8 cellular contexts compared by ENCODE assay signal in the genomic region with DNA sequence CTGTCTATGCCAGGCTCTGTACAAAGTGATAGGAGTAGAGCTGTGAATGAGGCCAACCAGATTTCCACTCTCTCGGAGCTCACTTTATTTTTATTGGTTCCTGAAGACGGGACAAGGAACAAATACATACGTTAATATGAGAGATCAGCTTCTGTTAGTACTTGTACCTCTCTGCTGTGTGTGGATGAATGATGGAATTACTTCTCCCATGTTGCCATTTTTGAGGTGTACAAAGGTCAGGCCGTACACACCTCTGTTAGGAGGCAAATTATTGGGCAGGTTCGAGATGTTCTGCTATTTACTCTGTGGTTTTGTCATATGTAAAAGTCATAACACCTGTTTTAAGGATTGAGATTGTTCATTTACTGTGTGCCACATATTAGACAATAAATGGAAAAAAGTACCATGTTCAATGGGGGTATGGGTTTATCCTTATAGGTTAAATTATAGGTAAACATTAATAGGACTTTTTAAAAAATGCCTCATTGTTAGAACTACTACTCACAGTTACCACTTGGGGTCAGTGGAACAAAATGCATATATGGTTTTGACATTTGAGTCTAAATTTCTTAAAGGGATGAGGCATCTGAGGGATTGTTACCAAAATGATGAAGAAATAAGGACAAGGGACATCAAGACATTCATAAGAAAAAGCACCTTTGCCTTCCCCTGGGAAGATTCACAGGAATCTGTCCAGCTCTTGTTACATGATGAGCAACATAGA. TPM values are rescaled to one million over a fixed set of nuclear protein-coding genes. Genes with fewer than 3 reads are reported as not detected.
DNase-seq lines count a peak whose midpoint lies in the region; ATAC-seq and TF ChIP-seq lines count a peak whose summit lies in the region.

No MANE protein-coding gene starts in this region.

- no peak for TF ChIP-seq EP300 in upper lobe of left lung (IDR thresholded peaks at IDR 0.05)

- 78 to 80% methylated on average over 5 of the region's 5 CpGs for WGBS in heart right ventricle, 2 donors
- WGBS in upper lobe of left lung, 2 donors, result 83 to 90% methylated on average over 5 of the region's 5 CpGs

- peaks cover 3% of the 10 kb centered on the region for H3K9me3 Mint-ChIP-seq in glutamatergic neuron (ENCODE audit: unreplicated experiment)

- H3K27me3 Mint-ChIP-seq in glutamatergic neuron (ENCODE audit: unreplicated experiment), result peaks cover 6% of the 10 kb centered on the region

- H3K4me1 ChIP-seq in heart right ventricle (peaks cover 0 to 40% (median 9%) of the 10 kb centered on the region in 9 donors), RWPE2 (ENCODE audit: insufficient read depth, poor library complexity, severe bottlenecking) (peaks cover 13% of the 10 kb centered on the region), upper lobe of left lung (peaks cover 0 to 28% (median 13%) of the 10 kb centered on the region in 4 donors)

- ATAC-seq in heart right ventricle, result no peak
- ATAC-seq in Right ventricle myocardium superior (ENCODE audit: poor library complexity), result no peak
- ATAC-seq in RWPE2 (ENCODE audit: low read depth), result no peak
- no peak for ATAC-seq in upper lobe of left lung (ENCODE audit: low FRiP score in 2 of 2)
- ATAC-seq in GM21367 (IDR thresholded peaks at IDR 0.05; ENCODE audit: unreplicated experiment), result no peak
- ATAC-seq in HG03432 (IDR thresholded peaks at IDR 0.05; ENCODE audit: unreplicated experiment), result no peak

- no peaks in the 10 kb centered on the region for H3K36me3 ChIP-seq in heart right ventricle
- H3K36me3 ChIP-seq in RWPE2 (ENCODE audit: low read depth), result no peaks in the 10 kb centered on the region
- no peaks in the 10 kb centered on the region for H3K36me3 ChIP-seq in upper lobe of left lung

- H3K4me3 Mint-ChIP-seq in glutamatergic neuron (ENCODE audit: unreplicated experiment), result no peak overlapping the region

- DNase-seq in heart right ventricle, result no peak
- no peak for DNase-seq in Right ventricle myocardium superior
- DNase-seq in RWPE2 (ENCODE audit: low spot score), result no peak
- DNase-seq in glutamatergic neuron, result no peak
- DNase-seq in upper lobe of left lung, result no peak
- no peak for DNase-seq in superior temporal gyrus (ENCODE audit: extremely low spot score)

- H3K27me3 ChIP-seq in heart right ventricle (no peaks in the 10 kb centered on the region), RWPE2 (ENCODE audit: insufficient read depth, poor library complexity, severe bottlenecking) (no peaks in the 10 kb centered on the region), upper lobe of left lung (no peaks in the 10 kb centered on the region)

- no peak for TF ChIP-seq POLR2A in upper lobe of left lung (IDR thresholded peaks at IDR 0.05)

- intact Hi-C loops in heart right ventricle (cut with DNase I) (no loop called here), Right ventricle myocardium superior (cut with DNase I) (loop anchor here (10.0 kb wide), 1 partner anchor 58 kb away; no protein-coding TSS in a partner anchor)

- H3K9me3 ChIP-seq in heart right ventricle (no peaks in the 10 kb centered on the region), RWPE2 (ENCODE audit: severe bottlenecking) (no peaks in the 10 kb centered on the region), upper lobe of left lung (no peaks in the 10 kb centered on the region)

- peak overlapping the region in 9 of 10 donors; percentile 82 to 97 (median 94) for H3K27ac ChIP-seq in heart right ventricle
- no peak overlapping the region for H3K27ac ChIP-seq in RWPE2 (ENCODE audit: poor library complexity, severe bottlenecking)
- peak overlapping the region; percentile 93 to 98 (median 96) for H3K27ac ChIP-seq in upper lobe of left lung

- TF ChIP-seq CTCF in heart right ventricle (IDR thresholded peaks at IDR 0.05) (peak in 3 of 9 donors; percentile 4 to 27 (median 12)), RWPE2 (IDR thresholded peaks at IDR 0.05; ENCODE audit: poor library complexity, severe bottlenecking) (peak; percentile 25), glutamatergic neuron (IDR thresholded peaks at IDR 0.05; ENCODE audit: partially characterized antibody, unreplicated experiment) (no peak), upper lobe of left lung (IDR thresholded peaks at IDR 0.05) (peak in 1 of 6 experiments; percentile 14)

- H3K27ac Mint-ChIP-seq in glutamatergic neuron (ENCODE audit: unreplicated experiment), result peak overlapping the region; percentile 39

- peak overlapping the region in 6 of 10 donors; percentile 79 to 93 (median 82) for H3K4me3 ChIP-seq in heart right ventricle
- H3K4me3 ChIP-seq in RWPE2 (ENCODE audit: severe bottlenecking), result peak overlapping the region; percentile 93
- H3K4me3 ChIP-seq in upper lobe of left lung, result peak overlapping the region in 2 of 4 donors; percentile 66 to 84

- H3K36me3 Mint-ChIP-seq in glutamatergic neuron (ENCODE audit: unreplicated experiment), result no peaks in the 10 kb centered on the region

- peaks cover 3% of the 10 kb centered on the region for H3K4me1 Mint-ChIP-seq in glutamatergic neuron (ENCODE audit: low read depth, unreplicated experiment)

RNA-seq across cellular contexts. Expression of gene WBP11, which starts 26.9 kb away (rescaled TPM):
- total RNA-seq in heart right ventricle, result 10 to 100 TPM; 47.6 to 62.3 (median 56.0) TPM
- polyA plus RNA-seq in heart right ventricle, result 10 to 100 TPM; 11.9 to 27.6 TPM
- total RNA-seq in Right ventricle myocardium superior, result 45.7 TPM
- 54.6 TPM for total RNA-seq in glutamatergic neuron (ENCODE audit: unreplicated experiment)
- total RNA-seq in upper lobe of left lung, result 10 to 100 TPM; 18.2 to 45.0 (median 25.3) TPM

RNA-seq across cellular contexts. Expression of gene C12orf60, which starts 27.1 kb away (rescaled TPM):
- total RNA-seq in heart right ventricle, result 1 to 10 TPM; 1.2 to 5.8 (median 3.7) TPM
- polyA plus RNA-seq in heart right ventricle, result 1 to 10 TPM; 3.4 to 5.5 TPM
- 1.6 TPM for total RNA-seq in Right ventricle myocardium superior
- total RNA-seq in glutamatergic neuron (ENCODE audit: unreplicated experiment), result 0.88 TPM
- 1 to 10 TPM in 2 of 6 donors, under 1 TPM in 3, not detected in 1; 0.33 to 3.4 (median 0.94) TPM for total RNA-seq in upper lobe of left lung

RNA-seq across cellular contexts. Expression of gene SMCO3, which starts 37.6 kb away (rescaled TPM):
- total RNA-seq in heart right ventricle (under 1 TPM in 5 of 10 donors, not detected in 5; 0.10 to 0.24 (median 0.12) TPM), Right ventricle myocardium superior (not detected), glutamatergic neuron (ENCODE audit: unreplicated experiment) (not detected), upper lobe of left lung (1 to 10 TPM in 4 of 6 donors, under 1 TPM in 2; 0.33 to 3.1 (median 1.1) TPM)
- polyA plus RNA-seq in heart right ventricle, result 1 to 10 TPM in 1 of 2 donors, under 1 TPM in 1; 0.14 to 1.3 TPM
